In genomic region chr16:62038225-62038624, GRCh38 we compare ENCODE assay signal across 24 cellular contexts. TPM values are rescaled to one million over a fixed set of nuclear protein-coding genes. Genes with fewer than 3 reads are reported as not detected.
"Had no signal": no experiment of that assay in that cellular context is flagged by ENCODE, and none has a peak within 500 bp of the region (broad histone marks: within the 10 kb centered on the region; RNA-seq: fewer than 3 reads in every experiment).

No MANE protein-coding gene starts in this region.

- H2AFZ ChIP-seq: hepatocyte had no signal

- H3K4me3 Mint-ChIP-seq: naive B cell; stimulated activated memory B cell treated with anti-CD40 and anti-IgM and Interleukin-4, amounts not matched to agents 10 μg/mL and 1 μg/mL and 100 μg/mL, for 72 hours; stimulated activated naive CD8-positive, alpha-beta T cell treated with anti-CD3 and anti-CD28 coated beads, Interleukin-15, Interleukin-2, amounts not matched to agents 100 ng/mL and 50 ng/mL, for 24 hours had no signal

- FAIRE-seq: endometrium had no signal

- H3K9me3 Mint-ChIP-seq: nephron; stimulated activated memory B cell treated with anti-CD40 and anti-IgM and Interleukin-4, amounts not matched to agents 10 μg/mL and 1 μg/mL and 100 μg/mL, for 72 hours; stimulated activated naive CD8-positive, alpha-beta T cell treated with anti-CD3 and anti-CD28 coated beads, Interleukin-15, Interleukin-2, amounts not matched to agents 100 ng/mL and 50 ng/mL, for 24 hours had no signal

- H3K27ac ChIP-seq: esophagus squamous epithelium, hepatocyte, spleen, tibial artery, upper lobe of left lung, uterus had no signal

- H3K79me2 ChIP-seq: hepatocyte had no signal

- H3K4me3 ChIP-seq: esophagus squamous epithelium, hepatocyte, spleen, tibial artery, upper lobe of left lung, uterus had no signal

- H3K36me3 Mint-ChIP-seq: naive B cell; stimulated activated memory B cell treated with anti-CD40 and anti-IgM and Interleukin-4, amounts not matched to agents 10 μg/mL and 1 μg/mL and 100 μg/mL, for 72 hours had no signal

- H3K9me3 ChIP-seq: esophagus squamous epithelium, tibial artery, upper lobe of left lung, uterus had no signal

- H3K36me3 ChIP-seq: esophagus squamous epithelium, spleen, tibial artery, upper lobe of left lung, uterus had no signal

- DNase-seq: cortex of kidney; dorsolateral prefrontal cortex; effector CD8-positive, alpha-beta T cell; esophagus squamous epithelium; foreskin fibroblast; kidney glomerular epithelial cell; naive B cell; posterior cingulate gyrus; spleen; stimulated activated CD4-positive, alpha-beta T cell treated with anti-CD3 and anti-CD28 coated beads, Interleukin-15, amount 100 ng/mL, for 24 hours; stimulated activated CD4-positive, alpha-beta T cell treated with anti-CD3 and anti-CD28 coated beads, Interleukin-1b, Interleukin-23, amount 100 ng/mL, for 48 hours; stimulated activated CD4-positive, alpha-beta T cell treated with anti-CD3 and anti-CD28 coated beads, Interleukin-4, amount 100 ng/mL, for 24 hours; tibial artery; upper lobe of left lung; uterus had no signal

- H3K27ac Mint-ChIP-seq: naive B cell; nephron; stimulated activated memory B cell treated with anti-CD40 and anti-IgM and Interleukin-4, amounts not matched to agents 10 μg/mL and 1 μg/mL and 100 μg/mL, for 72 hours; stimulated activated naive CD8-positive, alpha-beta T cell treated with anti-CD3 and anti-CD28 coated beads, Interleukin-15, Interleukin-2, amounts not matched to agents 100 ng/mL and 50 ng/mL, for 24 hours had no signal

- H3K4me1 Mint-ChIP-seq: naive B cell; stimulated activated memory B cell treated with anti-CD40 and anti-IgM and Interleukin-4, amounts not matched to agents 10 μg/mL and 1 μg/mL and 100 μg/mL, for 72 hours had no signal

- ATAC-seq: sciatic nerve; stimulated activated memory B cell treated with anti-CD40 and anti-IgM and Interleukin-4, amounts not matched to agents 10 μg/mL and 1 μg/mL and 100 μg/mL, for 72 hours had no signal

- H3K4me2 ChIP-seq: hepatocyte had no signal

RNA-seq across cellular contexts. Expression of gene CDH8, which starts 2.0 kb away (rescaled TPM):
- total RNA-seq: lung microvascular endothelial cell, pulmonary artery endothelial cell, sciatic nerve had no signal
- polyA plus RNA-seq: liver had no signal
